Comparison of ENCODE assay signal across 9 cellular contexts in genomic region chr20:25077610-25078169, GRCh38. TPM values are rescaled to one million over a fixed set of nuclear protein-coding genes. Genes with fewer than 3 reads are reported as not detected.
A peak's percentile ranks its signal among the peaks of the same experiment; 100 is the strongest.
DNase-seq lines count a peak whose midpoint lies in the region; ATAC-seq and TF ChIP-seq lines count a peak whose summit lies in the region.
"Had no signal": no experiment of that assay in that cellular context is flagged by ENCODE, and none has a peak within 500 bp of the region (broad histone marks: within the 10 kb centered on the region; RNA-seq: fewer than 3 reads in every experiment).

No MANE protein-coding gene starts in this region.

- no peaks in the 10 kb centered on the region for H3K9me1 ChIP-seq in IMR-90 (ENCODE audit: insufficient read depth, low read length)

- H3K23ac ChIP-seq in IMR-90 (ENCODE audit: low read depth, low read length) = no peak overlapping the region

- peak overlapping the region; percentile 71; the same call in 1 of the 2 replicates for H3K4me2 ChIP-seq in IMR-90 (ENCODE audit: low read depth, low read length)

- H2BK20ac ChIP-seq in IMR-90 (ENCODE audit: low read depth, low read length) = no peak overlapping the region

- H3K9ac ChIP-seq in IMR-90 (ENCODE audit: low read depth, low read length) (no peak overlapping the region), colonic mucosa (ENCODE audit: low read depth in 2 of 2, low read length in 2 of 2) (peak overlapping the region in 1 of 2 donors; percentile 28)

- TF ChIP-seq POLR2A in IMR-90 (IDR thresholded peaks at IDR 0.05; ENCODE audit: low read depth, low read length) = no peak

- H3K36me3 ChIP-seq in IMR-90 (ENCODE audit: control insufficient read depth, insufficient read depth, low read length) (no peaks in the 10 kb centered on the region), colonic mucosa (no peaks in the 10 kb centered on the region)

- H4K5ac ChIP-seq in IMR-90 (ENCODE audit: low read depth, low read length) = no peak overlapping the region

- no peaks in the 10 kb centered on the region for H4K20me1 ChIP-seq in IMR-90 (ENCODE audit: insufficient read depth, low read length)

- H2BK5ac ChIP-seq in IMR-90 (ENCODE audit: low read depth, low read length, poor library complexity, severe bottlenecking) = no peak overlapping the region

- in situ Hi-C loops in IMR-90 (cut with MboI; ENCODE audit: low sequenced_read_pairs) = loop anchor here (10.0 kb wide), 1 partner anchor 97 kb away; no protein-coding TSS in a partner anchor
- in situ Hi-C loops in GM13976 (cut with MboI; ENCODE audit: low sequenced_read_pairs, unreplicated experiment) = loop anchor here (10.0 kb wide), 1 partner anchor 97 kb away; no protein-coding TSS in a partner anchor

- H3K79me1 ChIP-seq in IMR-90 (ENCODE audit: low read depth in 1 of 2, low read length in 2 of 2) = no peaks in the 10 kb centered on the region

- no peak overlapping the region for H3K14ac ChIP-seq in IMR-90 (replicated peaks; ENCODE audit: low read depth, low read length)

- H2AK9ac ChIP-seq in IMR-90 (replicated peaks; ENCODE audit: low read depth, low read length, poor library complexity) = no peak overlapping the region

- H3K4ac ChIP-seq in IMR-90 (ENCODE audit: low read depth, low read length) = no peak overlapping the region

- H3K27me3 ChIP-seq in AG04450 (ENCODE audit: control insufficient read depth, insufficient read depth, low read length) (peaks cover 73% of the 10 kb centered on the region), IMR-90 (ENCODE audit: control insufficient read depth, insufficient read depth, low read length) (peaks cover 73% of the 10 kb centered on the region), colonic mucosa (peaks cover 20% of the 10 kb centered on the region)

- no peak overlapping the region for H2AK5ac ChIP-seq in IMR-90 (ENCODE audit: low read depth, low read length)

- peak overlapping the region; percentile 23 for H2AFZ ChIP-seq in IMR-90 (replicated peaks; ENCODE audit: low read length, poor library complexity)

- H3K18ac ChIP-seq in IMR-90 (ENCODE audit: low read depth, low read length) = no peak overlapping the region

- CTCF ChIA-PET in AG04450 (lab: Charles Lee) = no interaction called here
- CTCF ChIA-PET in IMR-90 (lab: Yijun Ruan, JAX) = no interaction called here

- H3K27ac ChIP-seq in AG04450 (ENCODE audit: low read depth, low read length) (no peak overlapping the region), IMR-90 (ENCODE audit: insufficient read depth, low read length) (no peak overlapping the region), colonic mucosa (no peak overlapping the region)
- H3K27ac ChIP-seq: skin epidermis had no signal

- H3K56ac ChIP-seq in IMR-90 (ENCODE audit: extremely low read depth, insufficient read depth, low read length) = no peak overlapping the region

- intact Hi-C loops in IMR-90 (cut with micrococcal nuclease) (no loop called here), colonic mucosa (cut with DNase I) (no loop called here)

- H3K4me1 ChIP-seq in IMR-90 (ENCODE audit: control insufficient read depth, insufficient read depth, low read length) (no peaks in the 10 kb centered on the region), colonic mucosa (no peaks in the 10 kb centered on the region)

- DNase-seq in AG04450 (ENCODE audit: low read depth, low spot score) (no peak), IMR-90 (peak; percentile 6), colonic mucosa (no peak), mucosa of gallbladder (ENCODE audit: low spot score) (peak; percentile 10), SW480 (ENCODE audit: low spot score) (no peak), GM13976 (ENCODE audit: low spot score) (no peak)

- dilution Hi-C loops in IMR-90 (cut with HindIII; ENCODE audit: low sequenced_read_pairs, unreplicated experiment) = no loop called here

- H3K4me3 ChIP-seq in AG04450 (ENCODE audit: low read depth, low read length) = peak overlapping the region; percentile 25
- no peak overlapping the region for H3K4me3 ChIP-seq in IMR-90 (ENCODE audit: insufficient read depth, low read depth, low read length)
- H3K4me3 ChIP-seq in colonic mucosa = peak overlapping the region; percentile 10

- ATAC-seq in IMR-90 (ENCODE audit: low read depth) (peak; percentile 78), GM21423 (IDR thresholded peaks at IDR 0.05; ENCODE audit: unreplicated experiment) (no peak), GM21576 (IDR thresholded peaks at IDR 0.05; ENCODE audit: unreplicated experiment) (no peak)

- H4K8ac ChIP-seq in IMR-90 (ENCODE audit: low read depth in 2 of 2, low read length in 2 of 2) = no peak overlapping the region

- TF ChIP-seq RAD21 in IMR-90 (IDR thresholded peaks at IDR 0.05; ENCODE audit: low read length) = no peak

- WGBS in IMR-90 (ENCODE audit: extremely low coverage in 2 of 2, insufficient read length in 1 of 2), 2 experiments = 0% methylated on average over 5 of the region's 38 CpGs; no CpG with 5 or more reads in 1 of the 2 experiments

- H2BK15ac ChIP-seq in IMR-90 (ENCODE audit: low read depth, low read length) = no peak overlapping the region

- H4K91ac ChIP-seq in IMR-90 (ENCODE audit: insufficient read depth, low read depth, low read length) = no peak overlapping the region

- H2BK120ac ChIP-seq in IMR-90 (ENCODE audit: low read depth, low read length) = no peak overlapping the region

- no peak for TF ChIP-seq CTCF in AG04450 (IDR thresholded peaks at IDR 0.05; ENCODE audit: low read depth, low read length)
- no peak for TF ChIP-seq CTCF in IMR-90 (conservative IDR thresholded peaks at IDR 0.05; ENCODE audit: low read depth, low read length)
- TF ChIP-seq CTCF in colonic mucosa (IDR thresholded peaks at IDR 0.05) = no peak
- TF ChIP-seq CTCF in GM13976 (IDR thresholded peaks at IDR 0.05; ENCODE audit: borderline replicate concordance, control extremely low read depth, extremely low read depth, insufficient read depth, missing control alignments) = no peak

- POLR2A ChIA-PET in AG04450 (lab: Yijun Ruan, JAX) (no interaction called here), IMR-90 (lab: Charles Lee; ENCODE audit: unreplicated experiment) (no interaction called here)

- H3K9me3 ChIP-seq in AG04450 (ENCODE audit: control insufficient read depth, insufficient read depth, low read length) = peaks cover 6% of the 10 kb centered on the region; the same call in 1 of the 2 replicates
- no peaks in the 10 kb centered on the region for H3K9me3 ChIP-seq in IMR-90 (ENCODE audit: control insufficient read depth, insufficient read depth, low read length)
- no peaks in the 10 kb centered on the region for H3K9me3 ChIP-seq in colonic mucosa

- no TSS peak for BruUV-seq in IMR-90 (replicated peaks; lab: Mats Ljungman, UMichigan)

TF ChIP-seq in IMR-90, 13 proteins besides CTCF, POLR2A, EP300 and RAD21:
- TF ChIP-seq, protein P1, sequence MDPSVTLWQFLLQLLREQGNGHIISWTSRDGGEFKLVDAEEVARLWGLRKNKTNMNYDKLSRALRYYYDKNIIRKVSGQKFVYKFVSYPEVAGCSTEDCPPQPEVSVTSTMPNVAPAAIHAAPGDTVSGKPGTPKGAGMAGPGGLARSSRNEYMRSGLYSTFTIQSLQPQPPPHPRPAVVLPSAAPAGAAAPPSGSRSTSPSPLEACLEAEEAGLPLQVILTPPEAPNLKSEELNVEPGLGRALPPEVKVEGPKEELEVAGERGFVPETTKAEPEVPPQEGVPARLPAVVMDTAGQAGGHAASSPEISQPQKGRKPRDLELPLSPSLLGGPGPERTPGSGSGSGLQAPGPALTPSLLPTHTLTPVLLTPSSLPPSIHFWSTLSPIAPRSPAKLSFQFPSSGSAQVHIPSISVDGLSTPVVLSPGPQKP (IDR thresholded peaks at IDR 0.05; ENCODE audit: borderline replicate concordance, low read depth, low read length) = no peak
- peak; percentile 52 for TF ChIP-seq CEBPB (IDR thresholded peaks at IDR 0.05; ENCODE audit: low read depth, low read length)
- TF ChIP-seq MAFK (IDR thresholded peaks at IDR 0.05; ENCODE audit: low read depth, low read length) = no peak

RNA-seq across cellular contexts. Expression of gene VSX1, which starts 4.3 kb away (rescaled TPM):
- polyA plus RNA-seq in AG04450 (2011; rRNA removed) = 0.06 TPM in 1 of 2 replicates, not detected in the other
- polyA minus RNA-seq in AG04450 (2011; rRNA and poly(A)+ RNA removed) = not detected in 2 replicates
- not detected in 2 replicates for total RNA-seq in IMR-90 (2012; rRNA removed)
- polyA plus RNA-seq in IMR-90 (2012; rRNA removed) = not detected in 2 replicates
- polyA plus RNA-seq in IMR-90 (2012; cell fraction: cytosol; rRNA removed) = not detected in 2 replicates
- not detected in 2 replicates for polyA plus RNA-seq in IMR-90 (2012; cell fraction: nucleus; rRNA removed; ENCODE audit: low replicate concordance)
- not detected for total RNA-seq in colonic mucosa
- not detected for total RNA-seq in mucosa of gallbladder

RNA-seq across cellular contexts. Expression of gene ACSS1, which starts 19.8 kb away (rescaled TPM):
- polyA plus RNA-seq in AG04450 (2011; rRNA removed) (1.1 and 1.2 TPM in 2 replicates), IMR-90 (2012; rRNA removed) (1.0 and 1.2 TPM in 2 replicates)
- polyA minus RNA-seq in AG04450 (2011; rRNA and poly(A)+ RNA removed) = 1.7 and 2.3 TPM in 2 replicates
- total RNA-seq in IMR-90 (2012; rRNA removed) (0.56 and 0.72 TPM in 2 replicates), colonic mucosa (10 to 100 TPM; 29.0 to 32.0 TPM), mucosa of gallbladder (70.8 TPM)
- polyA plus RNA-seq in IMR-90 (2012; cell fraction: cytosol; rRNA removed) = 0.81 and 1.0 TPM in 2 replicates
- polyA plus RNA-seq in IMR-90 (2012; cell fraction: nucleus; rRNA removed; ENCODE audit: low replicate concordance) = 3.1 and 4.1 TPM in 2 replicates

Comparison
In these comparisons a context has a peak if more than half of its experiments do, and no peak if none do; other contexts are left out.
1. DNase-seq: peak in IMR-90 (single experiment) and mucosa of gallbladder (single experiment); none in AG04450 (single experiment), colonic mucosa (single experiment), SW480 (single experiment) and GM13976 (single experiment).
2. RNA of gene ACSS1, which starts 19.8 kb away (total RNA-seq): 70.8 TPM in mucosa of gallbladder (single experiment) and 29.0 to 32.0 TPM in colonic mucosa; 0.56 to 0.72 TPM in IMR-90; every median in the first group is over 10 times any median in the second.